24 cellular contexts compared by ENCODE assay signal in genomic region chr1:156875067-156875615, GRCh38. TPM values are rescaled to one million over a fixed set of nuclear protein-coding genes. Genes with fewer than 3 reads are reported as not detected.
"Had no signal": no experiment of that assay in that cellular context is flagged by ENCODE, and none has a peak within 500 bp of the region (broad histone marks: within the 10 kb centered on the region; RNA-seq: fewer than 3 reads in every experiment).

No MANE protein-coding gene starts in this region.

- H3K4me1 ChIP-seq: ascending aorta, left ventricle myocardium inferior, parathyroid adenoma, thyroid gland had no signal

- H3K9me3 ChIP-seq: ascending aorta, left ventricle myocardium inferior, thyroid gland had no signal

- H3K36me3 ChIP-seq: ascending aorta, left ventricle myocardium inferior, thyroid gland had no signal

- H3K4me1 Mint-ChIP-seq: central memory CD8-positive, alpha-beta T cell; mesothelial cell of epicardium; naive thymus-derived CD8-positive, alpha-beta T cell had no signal

- DNase-seq: activated CD4-positive, alpha-beta T cell treated with anti-CD3 and anti-CD28 coated beads for 1 hour; activated CD4-positive, alpha-beta T cell treated with anti-CD3 and anti-CD28 coated beads, Interleukin-2, amount 50 U/mL, for 1 hour; activated CD8-positive, alpha-beta T cell treated with anti-CD3 and anti-CD28 coated beads, Interleukin-2, amount 10 ng/mL, durations not matched to agents 7 days and 5 days; activated naive CD4-positive, alpha-beta T cell treated with anti-CD3 and anti-CD28 coated beads, Interleukin-2, amount 50 U/mL, for 16 hours; activated T-cell treated with anti-CD3 and anti-CD28 coated beads, Interleukin-2, amount 50 U/mL, for 1 hour; effector memory CD4-positive, alpha-beta T cell; foreskin melanocyte; hippocampal formation; left ventricle myocardium inferior; naive thymus-derived CD8-positive, alpha-beta T cell; right cardiac atrium; stimulated activated CD4-positive, alpha-beta T cell treated with anti-CD3 and anti-CD28 coated beads, Interleukin-4, amount 100 ng/mL, for 4 hours; substantia nigra; T-helper 1 cell; thyroid gland had no signal

- H3K27me3 ChIP-seq: ascending aorta, thyroid gland had no signal

- H3K27ac Mint-ChIP-seq: activated CD8-positive, alpha-beta T cell treated with anti-CD3 and anti-CD28 coated beads, Interleukin-2, amount 10 ng/mL, durations not matched to agents 7 days and 5 days; mesothelial cell of epicardium; stimulated activated naive CD8-positive, alpha-beta T cell treated with anti-CD3 and anti-CD28 coated beads, Interleukin-15, Interleukin-2, amounts not matched to agents 100 ng/mL and 50 ng/mL, for 24 hours had no signal

- H3K36me3 Mint-ChIP-seq: mesothelial cell of epicardium; naive thymus-derived CD8-positive, alpha-beta T cell had no signal

- H3K9me3 Mint-ChIP-seq: central memory CD8-positive, alpha-beta T cell; mesothelial cell of epicardium; naive thymus-derived CD8-positive, alpha-beta T cell; stimulated activated naive CD8-positive, alpha-beta T cell treated with anti-CD3 and anti-CD28 coated beads, Interleukin-15, Interleukin-2, amounts not matched to agents 100 ng/mL and 50 ng/mL, for 24 hours had no signal

- H3K4me3 ChIP-seq: ascending aorta, left ventricle myocardium inferior, thyroid gland had no signal

- ATAC-seq: activated CD8-positive, alpha-beta T cell treated with anti-CD3 and anti-CD28 coated beads, Interleukin-2, amount 10 ng/mL, durations not matched to agents 7 days and 5 days; naive thymus-derived CD8-positive, alpha-beta T cell; right cardiac atrium had no signal

- H3K27ac ChIP-seq: ascending aorta, left ventricle myocardium inferior, parathyroid adenoma, thyroid gland had no signal

- H3K4me3 Mint-ChIP-seq: activated CD8-positive, alpha-beta T cell treated with anti-CD3 and anti-CD28 coated beads, Interleukin-2, amount 10 ng/mL, durations not matched to agents 7 days and 5 days; central memory CD8-positive, alpha-beta T cell; mesothelial cell of epicardium; naive thymus-derived CD8-positive, alpha-beta T cell; stimulated activated naive CD8-positive, alpha-beta T cell treated with anti-CD3 and anti-CD28 coated beads, Interleukin-15, Interleukin-2, amounts not matched to agents 100 ng/mL and 50 ng/mL, for 24 hours had no signal

RNA-seq across cellular contexts. Expression of gene NTRK1, which starts 14.5 kb away (rescaled TPM):
- total RNA-seq: ascending aorta; dermis microvascular lymphatic vessel endothelial cell; lung microvascular endothelial cell; naive thymus-derived CD8-positive, alpha-beta T cell had no signal

RNA-seq across cellular contexts. Expression of gene INSRR, which starts 16.2 kb away (rescaled TPM):
- total RNA-seq: dermis microvascular lymphatic vessel endothelial cell; lung microvascular endothelial cell; naive thymus-derived CD8-positive, alpha-beta T cell; pulmonary artery endothelial cell; thyroid gland had no signal
- polyA plus RNA-seq: naive thymus-derived CD8-positive, alpha-beta T cell had no signal

RNA-seq across cellular contexts. Expression of gene PEAR1, which starts 18.4 kb away (rescaled TPM):
- polyA plus RNA-seq: naive thymus-derived CD8-positive, alpha-beta T cell had no signal

RNA-seq across cellular contexts. Expression of gene LRRC71, which starts 45.3 kb away (rescaled TPM):
- total RNA-seq: activated CD8-positive, alpha-beta T cell treated with anti-CD3 and anti-CD28 coated beads, Interleukin-2, amount 10 ng/mL, durations not matched to agents 7 days and 5 days; ascending aorta; naive thymus-derived CD8-positive, alpha-beta T cell; thyroid gland; ureter had no signal
- polyA plus RNA-seq: naive thymus-derived CD8-positive, alpha-beta T cell had no signal

RNA-seq across cellular contexts. Expression of gene SH2D2A, which starts 58.5 kb away (rescaled TPM):
- total RNA-seq: ascending aorta, lung microvascular endothelial cell had no signal
